8 cellular contexts compared by ENCODE assay signal in the genomic region with DNA sequence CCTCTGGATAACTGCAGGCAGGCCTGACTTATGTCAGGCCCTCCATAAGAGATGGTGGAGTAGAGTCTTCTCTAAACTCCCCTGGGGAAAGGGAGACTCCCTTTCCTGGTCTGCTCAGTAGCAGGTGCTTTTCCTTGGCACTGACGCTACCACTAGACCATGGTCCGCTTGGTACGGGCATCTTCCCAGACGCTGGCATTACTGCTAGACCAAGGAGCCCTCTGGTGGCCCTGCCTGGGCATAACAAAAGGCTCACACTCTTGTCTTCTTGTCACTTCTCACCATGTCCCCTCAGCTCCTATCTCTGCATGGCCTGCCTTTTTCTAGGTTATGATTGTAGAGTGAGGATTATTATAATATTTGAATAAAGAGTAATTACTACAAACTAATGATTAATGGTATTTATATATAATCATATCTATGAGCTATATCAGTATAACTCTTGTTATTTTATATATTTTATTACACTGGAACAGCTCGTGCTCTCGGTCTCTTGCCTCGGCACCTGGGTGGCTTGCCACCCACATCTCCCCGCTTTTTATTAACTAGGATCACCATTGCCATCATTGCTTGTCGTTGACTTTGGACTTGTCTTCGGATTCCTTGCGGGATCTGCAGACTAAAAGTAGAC. TPM values are rescaled to one million over a fixed set of nuclear protein-coding genes. Genes with fewer than 3 reads are reported as not detected.
A peak's percentile ranks its signal among the peaks of the same experiment; 100 is the strongest.
DNase-seq lines count a peak whose midpoint lies in the region; ATAC-seq, FAIRE-seq and TF ChIP-seq lines count a peak whose summit lies in the region.

No MANE protein-coding gene starts in this region.

- no peaks in the 10 kb centered on the region for H3K27me3 ChIP-seq in SU-DHL-6 (ENCODE audit: low read length)

- TF ChIP-seq POLR2A in GM12891 (IDR thresholded peaks at IDR 0.05; ENCODE audit: low read depth, low read length): no peak

- no peak for FAIRE-seq in GM12891 (lab: Jason Lieb, UNC)

- no peaks in the 10 kb centered on the region for H3K79me2 ChIP-seq in SU-DHL-6 (ENCODE audit: insufficient read depth, low read length)

- DNase-seq in DMS153 treated with DMSO at 0.1 percent for 48 hours (lab: John Stamatoyannopoulos, UW; ENCODE audit: unreplicated experiment) (peak; percentile 37), MV-4-11 (lab: John Stamatoyannopoulos, UW) (peak; percentile 34), anterior cingulate cortex (lab: John Stamatoyannopoulos, UW) (peak in 56 of 58 donors; percentile 2 to 89 (median 66)), hypothalamus (lab: John Stamatoyannopoulos, UW) (peak in 47 of 51 donors; percentile 3 to 88 (median 64)), GM12891 (ENCODE audit: insufficient read length, low spot score) (no peak)
- DNase-seq in stimulated activated CD4-positive, alpha-beta T cell treated with anti-CD3 and anti-CD28 coated beads, Interleukin-15, amount 100 ng/mL, for 24 hours: peak; percentile 77

- H2AFZ ChIP-seq in SU-DHL-6 (ENCODE audit: low read depth, low read length, severe bottlenecking): no peak overlapping the region

- no peak overlapping the region for H3K9ac ChIP-seq in SU-DHL-6 (ENCODE audit: low read length)

- H3K9me3 ChIP-seq in SU-DHL-6 (ENCODE audit: insufficient read depth, low read length): no peaks in the 10 kb centered on the region

- H3K4me2 ChIP-seq in SU-DHL-6 (ENCODE audit: low read depth, low read length, poor library complexity, severe bottlenecking): no peak overlapping the region

- no peak for ATAC-seq in HG02678 (IDR thresholded peaks at IDR 0.05; ENCODE audit: unreplicated experiment)

- no peaks in the 10 kb centered on the region for H3K9me2 ChIP-seq in SU-DHL-6 (replicated peaks; ENCODE audit: insufficient read depth, low read length)

- H3K4me3 ChIP-seq in SU-DHL-6 (ENCODE audit: insufficient read depth, low read length, poor library complexity, severe bottlenecking): no peak overlapping the region

- H3F3A ChIP-seq in SU-DHL-6 (ENCODE audit: insufficient read depth): no peaks in the 10 kb centered on the region

- TF ChIP-seq CTCF in SU-DHL-6 (IDR thresholded peaks at IDR 0.05; ENCODE audit: insufficient read depth, low read length, poor library complexity, severe bottlenecking): peak; percentile 49

- H3K27ac ChIP-seq in SU-DHL-6 (ENCODE audit: low read depth, low read length): no peak overlapping the region

- no peaks in the 10 kb centered on the region for H4K20me1 ChIP-seq in SU-DHL-6 (ENCODE audit: low read depth, low read length)

- H3K36me3 ChIP-seq in SU-DHL-6 (ENCODE audit: low read length): no peaks in the 10 kb centered on the region

TF ChIP-seq in GM12891, 5 proteins besides CTCF, POLR2A, EP300 and RAD21:
- TF ChIP-seq SPI1 (IDR thresholded peaks at IDR 0.05; ENCODE audit: low read depth, low read length): no peak
- TF ChIP-seq PAX5 (IDR thresholded peaks at IDR 0.05; ENCODE audit: insufficient read depth, low read length, severe bottlenecking): no peak
- no peak for TF ChIP-seq POU2F2 (IDR thresholded peaks at IDR 0.05; ENCODE audit: low read depth, low read length)
- no peak for TF ChIP-seq POLR2AphosphoS5 (IDR thresholded peaks at IDR 0.05; ENCODE audit: low read depth, low read length)
- TF ChIP-seq TAF1 (IDR thresholded peaks at IDR 0.05; ENCODE audit: low read depth, low read length): no peak
TF ChIP-seq in GM12891: peak in this region for 0.

RNA-seq across cellular contexts. Expression of a gene that starts 59.8 kb away (rescaled TPM):
- polyA plus RNA-seq in GM12891 (2012; ENCODE audit: low read depth, missing spikeins): 0.77 TPM
